ENCODE assay signal across 10 cellular contexts in genomic region chr11:64970731-64971151, GRCh38. TPM values are rescaled to one million over a fixed set of nuclear protein-coding genes. Genes with fewer than 3 reads are reported as not detected.
DNase-seq lines count a peak whose midpoint lies in the region; ATAC-seq, FAIRE-seq and TF ChIP-seq lines count a peak whose summit lies in the region.
"Had no signal": no experiment of that assay in that cellular context is flagged by ENCODE, and none has a peak within 500 bp of the region (broad histone marks: within the 10 kb centered on the region; RNA-seq: fewer than 3 reads in every experiment).

No MANE protein-coding gene starts in this region.

- no peak for TF ChIP-seq CTCF in D721Med (IDR thresholded peaks at IDR 0.05; ENCODE audit: insufficient read depth, missing control alignments)

- no peaks in the 10 kb centered on the region for H3K36me3 Mint-ChIP-seq in activated T-helper 1 cell treated with anti-CD3 and anti-CD28 coated beads, Interleukin-12 subunit alpha, Interleukin-12 subunit beta, Interleukin-2, Interleukin-4 antibody, amounts not matched to agents 30 ng/mL and 10 ng/mL and 1 ng/mL, durations not matched to agents 14 hours and 24 hours and 36 hours (ENCODE audit: low read depth)

- ATAC-seq in GM21576 (IDR thresholded peaks at IDR 0.05; ENCODE audit: unreplicated experiment), result no peak

- FAIRE-seq in D721Med (lab: Jason Lieb, UNC), result no peak
- FAIRE-seq: TTC549 had no signal

- peak overlapping the region; percentile 43 for H3K4me3 Mint-ChIP-seq in activated T-helper 1 cell treated with anti-CD3 and anti-CD28 coated beads, Interleukin-12 subunit alpha, Interleukin-12 subunit beta, Interleukin-2, Interleukin-4 antibody, amounts not matched to agents 30 ng/mL and 10 ng/mL and 1 ng/mL, durations not matched to agents 14 hours and 24 hours and 36 hours

- intact Hi-C loops in activated T-helper 1 cell treated with anti-CD3 and anti-CD28 coated beads, Interleukin-12 subunit alpha, Interleukin-12 subunit beta, Interleukin-2, Interleukin-4 antibody, amounts not matched to agents 30 ng/mL and 10 ng/mL and 1 ng/mL, durations not matched to agents 14 hours and 24 hours and 36 hours (cut with micrococcal nuclease), result loop anchor here (2.0 to 5.0 kb wide), 2 partner anchors 42 to 54 kb away; partner anchors contain the start of genes ARL2 and ATG2A

- H3K27me3 Mint-ChIP-seq in activated T-helper 1 cell treated with anti-CD3 and anti-CD28 coated beads, Interleukin-12 subunit alpha, Interleukin-12 subunit beta, Interleukin-2, Interleukin-4 antibody, amounts not matched to agents 30 ng/mL and 10 ng/mL and 1 ng/mL, durations not matched to agents 14 hours and 24 hours and 36 hours (ENCODE audit: insufficient read depth), result peaks cover 4% of the 10 kb centered on the region

- peak overlapping the region; percentile 60 for H3K27ac Mint-ChIP-seq in activated T-helper 1 cell treated with anti-CD3 and anti-CD28 coated beads, Interleukin-12 subunit alpha, Interleukin-12 subunit beta, Interleukin-2, Interleukin-4 antibody, amounts not matched to agents 30 ng/mL and 10 ng/mL and 1 ng/mL, durations not matched to agents 14 hours and 24 hours and 36 hours

- peaks cover 31% of the 10 kb centered on the region for H3K4me1 Mint-ChIP-seq in activated T-helper 1 cell treated with anti-CD3 and anti-CD28 coated beads, Interleukin-12 subunit alpha, Interleukin-12 subunit beta, Interleukin-2, Interleukin-4 antibody, amounts not matched to agents 30 ng/mL and 10 ng/mL and 1 ng/mL, durations not matched to agents 14 hours and 24 hours and 36 hours (ENCODE audit: low read depth)

- H3K9me3 Mint-ChIP-seq in activated T-helper 1 cell treated with anti-CD3 and anti-CD28 coated beads, Interleukin-12 subunit alpha, Interleukin-12 subunit beta, Interleukin-2, Interleukin-4 antibody, amounts not matched to agents 30 ng/mL and 10 ng/mL and 1 ng/mL, durations not matched to agents 14 hours and 24 hours and 36 hours, result no peaks in the 10 kb centered on the region

- DNase-seq in HT1080 (ENCODE audit: low read depth), result peak; percentile 62
- DNase-seq in activated T-helper 1 cell treated with anti-CD3 and anti-CD28 coated beads, Interleukin-12 subunit alpha, Interleukin-12 subunit beta, Interleukin-2, Interleukin-4 antibody, amounts not matched to agents 30 ng/mL and 10 ng/mL and 1 ng/mL, durations not matched to agents 14 hours and 24 hours and 36 hours (ENCODE audit: low spot score), result no peak
- DNase-seq in renal cortical epithelial cell (ENCODE audit: low read depth), result peak; percentile 77
- no peak for DNase-seq in AG20443 (ENCODE audit: low spot score)
- DNase-seq in D721Med (ENCODE audit: insufficient read length, low spot score), result no peak
- DNase-seq: dorsolateral prefrontal cortex, islet precursor cell, NCI-H2171 had no signal

RNA-seq across cellular contexts. Expression of gene MAJIN, which starts 1.2 kb away (rescaled TPM):
- not detected in 2 replicates for total RNA-seq in HT1080 (2014; rRNA removed; shearing (Covaris generic))
- polyA plus RNA-seq in HT1080 (2015; cell fraction: cytosol; rRNA removed), result not detected in 2 replicates
- not detected in 2 replicates for polyA plus RNA-seq in HT1080 (2015; cell fraction: nucleus; rRNA removed)
- total RNA-seq in activated T-helper 1 cell treated with anti-CD3 and anti-CD28 coated beads, Interleukin-12 subunit alpha, Interleukin-12 subunit beta, Interleukin-2, Interleukin-4 antibody, amounts not matched to agents 30 ng/mL and 10 ng/mL and 1 ng/mL, durations not matched to agents 14 hours and 24 hours and 36 hours, result not detected in 2 replicates
- total RNA-seq in renal cortical epithelial cell, result not detected in 2 replicates
- total RNA-seq: dorsolateral prefrontal cortex had no signal

RNA-seq across cellular contexts. Expression of gene BATF2, which starts 26.0 kb away (rescaled TPM):
- total RNA-seq in HT1080 (2014; rRNA removed; shearing (Covaris generic)), result 1.6 and 3.1 TPM in 2 replicates
- polyA plus RNA-seq in HT1080 (2015; cell fraction: cytosol; rRNA removed), result 2.8 and 3.4 TPM in 2 replicates
- 2.6 and 2.7 TPM in 2 replicates for polyA plus RNA-seq in HT1080 (2015; cell fraction: nucleus; rRNA removed)
- not detected in 2 replicates for total RNA-seq in activated T-helper 1 cell treated with anti-CD3 and anti-CD28 coated beads, Interleukin-12 subunit alpha, Interleukin-12 subunit beta, Interleukin-2, Interleukin-4 antibody, amounts not matched to agents 30 ng/mL and 10 ng/mL and 1 ng/mL, durations not matched to agents 14 hours and 24 hours and 36 hours
- 1.1 and 1.6 TPM in 2 replicates for total RNA-seq in renal cortical epithelial cell

RNA-seq across cellular contexts. Expression of gene GPHA2, which starts 35.0 kb away (rescaled TPM):
- 0.53 TPM in 1 of 2 replicates, not detected in the other for total RNA-seq in HT1080 (2014; rRNA removed; shearing (Covaris generic))
- not detected in 2 replicates for polyA plus RNA-seq in HT1080 (2015; cell fraction: cytosol; rRNA removed)
- not detected in 2 replicates for polyA plus RNA-seq in HT1080 (2015; cell fraction: nucleus; rRNA removed)
- total RNA-seq in activated T-helper 1 cell treated with anti-CD3 and anti-CD28 coated beads, Interleukin-12 subunit alpha, Interleukin-12 subunit beta, Interleukin-2, Interleukin-4 antibody, amounts not matched to agents 30 ng/mL and 10 ng/mL and 1 ng/mL, durations not matched to agents 14 hours and 24 hours and 36 hours, result not detected in 2 replicates
- total RNA-seq in renal cortical epithelial cell, result not detected in 2 replicates

RNA-seq across cellular contexts. Expression of gene ARL2, which starts 43.2 kb away (rescaled TPM):
- 237 and 263 TPM in 2 replicates for total RNA-seq in HT1080 (2014; rRNA removed; shearing (Covaris generic))
- polyA plus RNA-seq in HT1080 (2015; cell fraction: cytosol; rRNA removed), result 188 and 220 TPM in 2 replicates
- polyA plus RNA-seq in HT1080 (2015; cell fraction: nucleus; rRNA removed), result 92.7 and 94.5 TPM in 2 replicates
- total RNA-seq in activated T-helper 1 cell treated with anti-CD3 and anti-CD28 coated beads, Interleukin-12 subunit alpha, Interleukin-12 subunit beta, Interleukin-2, Interleukin-4 antibody, amounts not matched to agents 30 ng/mL and 10 ng/mL and 1 ng/mL, durations not matched to agents 14 hours and 24 hours and 36 hours, result 67.3 and 71.2 TPM in 2 replicates
- 87.3 and 107 TPM in 2 replicates for total RNA-seq in renal cortical epithelial cell

RNA-seq across cellular contexts. Expression of gene PPP2R5B, which starts 46.3 kb away (rescaled TPM):
- total RNA-seq in HT1080 (2014; rRNA removed; shearing (Covaris generic)), result 7.7 and 8.3 TPM in 2 replicates
- 7.8 and 8.4 TPM in 2 replicates for polyA plus RNA-seq in HT1080 (2015; cell fraction: cytosol; rRNA removed)
- polyA plus RNA-seq in HT1080 (2015; cell fraction: nucleus; rRNA removed), result 15.3 and 17.0 TPM in 2 replicates
- 7.3 and 14.0 TPM in 2 replicates for total RNA-seq in activated T-helper 1 cell treated with anti-CD3 and anti-CD28 coated beads, Interleukin-12 subunit alpha, Interleukin-12 subunit beta, Interleukin-2, Interleukin-4 antibody, amounts not matched to agents 30 ng/mL and 10 ng/mL and 1 ng/mL, durations not matched to agents 14 hours and 24 hours and 36 hours
- total RNA-seq in renal cortical epithelial cell, result 21.7 and 22.9 TPM in 2 replicates

Comparison
In these comparisons a context has a peak if more than half of its experiments do, and no peak if none do; other contexts are left out.
1. DNase-seq: peak in HT1080 (single experiment) and renal cortical epithelial cell (single experiment); none in activated T-helper 1 cell treated with anti-CD3 and anti-CD28 coated beads, Interleukin-12 subunit alpha, Interleukin-12 subunit beta, Interleukin-2, Interleukin-4 antibody, amounts not matched to agents 30 ng/mL and 10 ng/mL and 1 ng/mL, durations not matched to agents 14 hours and 24 hours and 36 hours (single experiment), AG20443 (single experiment) and D721Med (single experiment).